Comparison of ENCODE assay signal across 11 cellular contexts in genomic region chr1:41623736-41624135, GRCh38.
DNase-seq lines count a peak whose midpoint lies in the region; ATAC-seq and TF ChIP-seq lines count a peak whose summit lies in the region.
"Had no signal": no experiment of that assay in that cellular context is flagged by ENCODE, and none has a peak within 500 bp of the region (broad histone marks: within the 10 kb centered on the region; RNA-seq: fewer than 3 reads in every experiment).

No MANE protein-coding gene starts in this region.

- peak overlapping the region; percentile 78 for H3K4me3 Mint-ChIP-seq in activated B cell treated with CpG ODN at 0.5 μM for 24 hours

- no peaks in the 10 kb centered on the region for H3K27me3 ChIP-seq in sigmoid colon
- H3K27me3 ChIP-seq: tibial artery had no signal

- peaks cover 17% of the 10 kb centered on the region for H3K36me3 Mint-ChIP-seq in activated B cell treated with CpG ODN at 0.5 μM for 24 hours (ENCODE audit: low read depth)

- H3K4me1 ChIP-seq in sigmoid colon: peaks cover 0 to 15% (median 0%) of the 10 kb centered on the region in 4 donors

- H3K9me3 ChIP-seq in sigmoid colon: no peaks in the 10 kb centered on the region
- H3K9me3 ChIP-seq: tibial artery had no signal

- CTCF ChIA-PET in activated B cell treated with CpG ODN at 0.5 μM for 24 hours (lab: Charles Lee): interaction anchor here (1.7 kb wide), 1 partner anchor 49 kb away, joined by 5 read pairs; no protein-coding TSS in a partner anchor

- H3K36me3 ChIP-seq in sigmoid colon: no peaks in the 10 kb centered on the region
- H3K36me3 ChIP-seq: tibial artery had no signal

- ATAC-seq in HG02852 (IDR thresholded peaks at IDR 0.05; ENCODE audit: unreplicated experiment) (peak; percentile 25), activated B cell treated with CpG ODN at 0.5 μM for 24 hours (ENCODE audit: low read depth) (peak; percentile 7), HG02973 (IDR thresholded peaks at IDR 0.05; ENCODE audit: unreplicated experiment) (no peak), HG03039 (IDR thresholded peaks at IDR 0.05; ENCODE audit: unreplicated experiment) (no peak)

- H3K27ac ChIP-seq in sigmoid colon: no peak overlapping the region
- H3K27ac ChIP-seq: tibial artery had no signal

- peaks cover 66% of the 10 kb centered on the region for H3K4me1 Mint-ChIP-seq in activated B cell treated with CpG ODN at 0.5 μM for 24 hours

- POLR2A ChIA-PET in activated B cell treated with CpG ODN at 0.5 μM for 24 hours (lab: Charles Lee): interaction anchor here (0.7 to 1.2 kb wide), 2 partner anchors 19 to 128 kb away, joined by 3 read pairs; no protein-coding TSS in a partner anchor

- WGBS in sigmoid colon, 2 donors: 81 to 87% methylated on average over 10 of the region's 10 CpGs

- TF ChIP-seq CTCF in activated B cell treated with CpG ODN at 0.5 μM for 24 hours (IDR thresholded peaks at IDR 0.05): no peak
- no peak for TF ChIP-seq CTCF in sigmoid colon (IDR thresholded peaks at IDR 0.05)

- H3K4me3 ChIP-seq in sigmoid colon: no peak overlapping the region
- H3K4me3 ChIP-seq: tibial artery had no signal

- no peaks in the 10 kb centered on the region for H3K27me3 Mint-ChIP-seq in activated B cell treated with CpG ODN at 0.5 μM for 24 hours
- H3K27me3 Mint-ChIP-seq: activated naive CD8-positive, alpha-beta T cell had no signal

- DNase-seq in NCI-H345 (lab: John Stamatoyannopoulos, UW) (peak; percentile 5), NCI-H345 treated with DMSO at 0.1 percent for 48 hours (lab: John Stamatoyannopoulos, UW; ENCODE audit: unreplicated experiment) (no peak), activated B cell treated with CpG ODN at 0.5 μM for 24 hours (no peak), sigmoid colon (peak; percentile 21)
- DNase-seq in stimulated activated CD4-positive, alpha-beta T cell treated with anti-CD3 and anti-CD28 coated beads, Interleukin-15, amount 100 ng/mL, for 24 hours: no peak
- DNase-seq: NCI-H1694 treated with DMSO at 0.1 percent for 48 hours had no signal

- peak overlapping the region; percentile 90 for H3K27ac Mint-ChIP-seq in activated B cell treated with CpG ODN at 0.5 μM for 24 hours

- TF ChIP-seq EP300 in sigmoid colon (IDR thresholded peaks at IDR 0.05): no peak

- no peak for TF ChIP-seq POLR2A in sigmoid colon (IDR thresholded peaks at IDR 0.05)

- H3K9me3 Mint-ChIP-seq in activated B cell treated with CpG ODN at 0.5 μM for 24 hours: no peaks in the 10 kb centered on the region

- intact Hi-C loops in activated B cell treated with CpG ODN at 0.5 μM for 24 hours (cut with micrococcal nuclease) (loop anchor here (1.0 to 5.0 kb wide), 3 partner anchors 39 to 128 kb away; no protein-coding TSS in a partner anchor), sigmoid colon (cut with DNase I) (no loop called here)

Comparison
In these comparisons a context has a peak if more than half of its experiments do, and no peak if none do; other contexts are left out.
1. DNase-seq: peak in NCI-H345 (single experiment) and sigmoid colon (single experiment); none in NCI-H345 treated with DMSO at 0.1 percent for 48 hours (single experiment), activated B cell treated with CpG ODN at 0.5 μM for 24 hours (single experiment) and stimulated activated CD4-positive, alpha-beta T cell treated with anti-CD3 and anti-CD28 coated beads, Interleukin-15, amount 100 ng/mL, for 24 hours (single experiment).
2. ATAC-seq: peak in HG02852 (single experiment) and activated B cell treated with CpG ODN at 0.5 μM for 24 hours (single experiment); none in HG02973 (single experiment) and HG03039 (single experiment).